8 cellular contexts compared by ENCODE assay signal in genomic region chr3:129016725-129017530, GRCh38. TPM values are rescaled to one million over a fixed set of nuclear protein-coding genes. Genes with fewer than 3 reads are reported as not detected.
A peak's percentile ranks its signal among the peaks of the same experiment; 100 is the strongest.
DNase-seq lines count a peak whose midpoint lies in the region; ATAC-seq and TF ChIP-seq lines count a peak whose summit lies in the region.

No MANE protein-coding gene starts in this region.

- H3K4me3 Mint-ChIP-seq in effector memory CD8-positive, alpha-beta T cell, result peak overlapping the region; percentile 85

- DNase-seq in NB4 (ENCODE audit: low read depth) (peak; percentile 37), spleen (peak; percentile 91), activated gamma-delta T cell treated with Interleukin-2 at 50 U/mL for 16 hours (no peak), DMS153 treated with DMSO at 0.1 percent for 48 hours (lab: John Stamatoyannopoulos, UW; ENCODE audit: unreplicated experiment) (no peak), SJCRH30 (no peak)
- peak in 2 of 3 experiments; percentile 50 for DNase-seq in effector memory CD8-positive, alpha-beta T cell

- intact Hi-C loops in spleen (cut with DNase I; ENCODE audit: low total_unique reads), result no loop called here

- peaks cover 3% of the 10 kb centered on the region for H3K36me3 Mint-ChIP-seq in effector memory CD8-positive, alpha-beta T cell (ENCODE audit: insufficient read depth)

- H3K4me1 ChIP-seq in spleen (peaks cover 18 to 67% (median 50%) of the 10 kb centered on the region in 6 donors), SJCRH30 (no peaks in the 10 kb centered on the region)

- H3K27me3 ChIP-seq in spleen (replicated peaks in 1 of 7) (no peaks in the 10 kb centered on the region), SJCRH30 (no peaks in the 10 kb centered on the region)

- H3K4me3 ChIP-seq in NB4 (ENCODE audit: low read depth, low read length), result no peak overlapping the region
- peak overlapping the region in 1 of 8 donors; percentile 16 for H3K4me3 ChIP-seq in spleen
- no peak overlapping the region for H3K4me3 ChIP-seq in SJCRH30

- H3K4me1 Mint-ChIP-seq in effector memory CD8-positive, alpha-beta T cell (ENCODE audit: low read depth in 2 of 2), result peaks cover 37 to 38% of the 10 kb centered on the region in 2 donors

- peak overlapping the region; percentile 44 to 91 (median 84) for H3K27ac ChIP-seq in spleen
- H3K27ac ChIP-seq in SJCRH30, result no peak overlapping the region

- H3K36me3 ChIP-seq in spleen, result no peaks in the 10 kb centered on the region
- no peaks in the 10 kb centered on the region for H3K36me3 ChIP-seq in SJCRH30

- H3K9me3 ChIP-seq in spleen, result no peaks in the 10 kb centered on the region
- no peaks in the 10 kb centered on the region for H3K9me3 ChIP-seq in SJCRH30 (replicated peaks)

- peak; percentile 74 for ATAC-seq in GM19463 (IDR thresholded peaks at IDR 0.05; ENCODE audit: unreplicated experiment)
- ATAC-seq in effector memory CD8-positive, alpha-beta T cell (replicated peaks), result peak; percentile 67
- ATAC-seq in HG02588 (IDR thresholded peaks at IDR 0.05; ENCODE audit: unreplicated experiment), result no peak

- peak overlapping the region; percentile 96 to 97 for H3K27ac Mint-ChIP-seq in effector memory CD8-positive, alpha-beta T cell

- no peaks in the 10 kb centered on the region for H3K9me3 Mint-ChIP-seq in effector memory CD8-positive, alpha-beta T cell

- TF ChIP-seq POLR2A in NB4 (IDR thresholded peaks at IDR 0.05; ENCODE audit: extremely low read depth, insufficient read length) (no peak), spleen (IDR thresholded peaks at IDR 0.05) (no peak)

- TF ChIP-seq CTCF in NB4 (IDR thresholded peaks at IDR 0.05; ENCODE audit: low read depth, low read length) (no peak), spleen (IDR thresholded peaks at IDR 0.05 in 8 of 11, conservative IDR thresholded peaks at IDR 0.05 in 3 of 11) (no peak)

- WGBS in spleen, 5 donors, result 48 to 71% (median 64%) methylated on average over 15 of the region's 15 CpGs

- no peaks in the 10 kb centered on the region for H3K27me3 Mint-ChIP-seq in effector memory CD8-positive, alpha-beta T cell

RNA-seq across cellular contexts. Expression of gene EFCC1, which starts 15.8 kb away (rescaled TPM):
- 10 to 100 TPM in 2 of 7 donors, 1 to 10 TPM in 5; 3.7 to 11.2 (median 7.6) TPM for total RNA-seq in spleen
- polyA plus RNA-seq in spleen, result 1 to 10 TPM; 2.0 to 8.9 (median 8.7) TPM
- 0.05 and 0.08 TPM in 2 replicates for total RNA-seq in SJCRH30 (2014; rRNA removed; shearing (Covaris generic))

RNA-seq across cellular contexts. Expression of gene CFAP92, which starts 23.1 kb away (rescaled TPM):
- 1 to 10 TPM; 1.1 to 3.1 (median 1.3) TPM for total RNA-seq in spleen
- polyA plus RNA-seq in spleen, result under 1 TPM; 0.29 to 0.63 (median 0.45) TPM
- 0.12 TPM in 1 of 2 replicates, not detected in the other for total RNA-seq in SJCRH30 (2014; rRNA removed; shearing (Covaris generic))

RNA-seq across cellular contexts. Expression of gene GP9, which starts 43.7 kb away (rescaled TPM):
- total RNA-seq in spleen, result 10 to 100 TPM in 1 of 7 donors, 1 to 10 TPM in 6; 4.2 to 14.9 (median 7.9) TPM
- polyA plus RNA-seq in spleen, result 1 to 10 TPM; 1.4 to 5.5 (median 2.2) TPM
- total RNA-seq in SJCRH30 (2014; rRNA removed; shearing (Covaris generic)), result not detected in 2 replicates

Comparison
In these comparisons a context has a peak if more than half of its experiments do, and no peak if none do; other contexts are left out.
1. DNase-seq: peak in NB4 (single experiment), effector memory CD8-positive, alpha-beta T cell (2 of 3) and spleen (single experiment); none in activated gamma-delta T cell treated with Interleukin-2 at 50 U/mL for 16 hours (single experiment), DMS153 treated with DMSO at 0.1 percent for 48 hours (single experiment) and SJCRH30 (0 of 2).